Comparison of ENCODE assay signal across 9 cellular contexts in the genomic region with DNA sequence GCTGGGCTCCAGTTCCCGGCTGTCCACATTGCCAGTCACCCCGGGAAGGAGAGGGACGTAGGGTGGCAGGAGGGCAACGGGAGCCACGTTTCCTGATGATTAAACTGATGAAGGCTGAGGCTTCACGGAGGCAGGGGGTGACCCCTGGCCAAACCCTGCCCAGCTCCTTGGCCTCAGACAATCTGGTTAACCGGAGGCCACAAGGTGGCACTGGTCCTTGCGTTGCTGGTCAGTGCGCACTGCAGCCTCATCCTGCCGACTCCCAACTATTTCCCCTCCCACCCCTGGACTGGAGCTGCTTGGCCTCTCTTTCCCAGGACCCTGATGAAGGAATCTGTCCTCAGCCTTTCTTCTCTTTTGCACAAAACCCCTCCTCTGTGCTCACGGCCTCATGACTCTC.
A peak's percentile ranks its signal among the peaks of the same experiment; 100 is the strongest.
DNase-seq lines count a peak whose midpoint lies in the region; ATAC-seq, FAIRE-seq and TF ChIP-seq lines count a peak whose summit lies in the region.
"Had no signal": no experiment of that assay in that cellular context is flagged by ENCODE, and none has a peak within 500 bp of the region (broad histone marks: within the 10 kb centered on the region; RNA-seq: fewer than 3 reads in every experiment).

No MANE protein-coding gene starts in this region.

- no peak overlapping the region for H2BK12ac ChIP-seq in mesenchymal stem cell (ENCODE audit: low read length in 2 of 2)

- H3K27me3 Mint-ChIP-seq in naive thymus-derived CD8-positive, alpha-beta T cell = peaks cover 2 to 10% (median 8%) of the 10 kb centered on the region in 5 donors

- H2AFZ ChIP-seq in mesenchymal stem cell (ENCODE audit: low read depth, low read length) = no peak overlapping the region

- intact Hi-C loops in dorsolateral prefrontal cortex (cut with DNase I) = loop anchor here (2.0 kb wide), 1 partner anchor 44 kb away; no protein-coding TSS in a partner anchor

- no peak overlapping the region for H2AK5ac ChIP-seq in mesenchymal stem cell (ENCODE audit: low read length, severe bottlenecking)

- H4K8ac ChIP-seq in mesenchymal stem cell (ENCODE audit: low read length) = no peak overlapping the region

- H3K27me3 ChIP-seq in dorsolateral prefrontal cortex (no peaks in the 10 kb centered on the region), mesenchymal stem cell (ENCODE audit: control insufficient read depth in 1 of 2, insufficient read depth in 1 of 2, low read length in 2 of 2) (peaks cover 83 to 94% of the 10 kb centered on the region in 2 experiments)

- no peak overlapping the region for H2BK5ac ChIP-seq in mesenchymal stem cell (ENCODE audit: low read depth, low read length, poor library complexity, severe bottlenecking)

- H3K9me3 ChIP-seq in mesenchymal stem cell (ENCODE audit: control insufficient read depth, low read length) = no peaks in the 10 kb centered on the region

- H3K4me3 ChIP-seq in AG09309 (ENCODE audit: control insufficient read depth, low read depth, low read length) (no peak overlapping the region), dorsolateral prefrontal cortex (no peak overlapping the region), mesenchymal stem cell (ENCODE audit: insufficient read depth in 1 of 2, low read depth in 1 of 2, low read length in 2 of 2) (no peak overlapping the region)

- H3K4me2 ChIP-seq in mesenchymal stem cell (ENCODE audit: low read length, poor library complexity, severe bottlenecking) = no peak overlapping the region
- H3K4me2 ChIP-seq: KMS-11 had no signal

- no peaks in the 10 kb centered on the region for H3K36me3 Mint-ChIP-seq in naive thymus-derived CD8-positive, alpha-beta T cell

- no peak overlapping the region for H2BK120ac ChIP-seq in mesenchymal stem cell (ENCODE audit: low read depth, low read length)

- no peak overlapping the region for H3K4ac ChIP-seq in mesenchymal stem cell (ENCODE audit: low read depth in 1 of 2, low read length in 2 of 2)

- H3K79me1 ChIP-seq in mesenchymal stem cell (replicated peaks; ENCODE audit: low read length, poor library complexity, severe bottlenecking) = no peaks in the 10 kb centered on the region

- ATAC-seq in GM18909 (IDR thresholded peaks at IDR 0.05; ENCODE audit: poor library complexity, unreplicated experiment) = no peak
- no peak for ATAC-seq in naive thymus-derived CD8-positive, alpha-beta T cell

- no peaks in the 10 kb centered on the region for H3K9me3 Mint-ChIP-seq in naive thymus-derived CD8-positive, alpha-beta T cell

- POLR2A ChIA-PET in naive thymus-derived CD8-positive, alpha-beta T cell (lab: Charles Lee) = no interaction called here

- DNase-seq in AG09309 (ENCODE audit: low read depth) (no peak), LHCN-M2 (ENCODE audit: low read depth) (peak; percentile 25), dorsolateral prefrontal cortex (peak in 6 of 10 donors; percentile 47 to 74 (median 54)), mesenchymal stem cell (peak; percentile 63), GM19239 (ENCODE audit: insufficient read length, low spot score) (no peak), occipital lobe (lab: John Stamatoyannopoulos, UW) (no peak)
- no peak for DNase-seq in naive thymus-derived CD8-positive, alpha-beta T cell

- no peak overlapping the region for H3K4me3 Mint-ChIP-seq in naive thymus-derived CD8-positive, alpha-beta T cell

- H3K23ac ChIP-seq in mesenchymal stem cell (ENCODE audit: low read length in 2 of 2) = no peak overlapping the region

- H3K4me1 ChIP-seq in mesenchymal stem cell (ENCODE audit: control insufficient read depth, insufficient read depth, low read depth, low read length) = no peaks in the 10 kb centered on the region

- FAIRE-seq in GM19239 (lab: Jason Lieb, UNC) = no peak

- WGBS in mesenchymal stem cell = 42% methylated on average over 11 of the region's 11 CpGs

- no peak overlapping the region for H4K91ac ChIP-seq in mesenchymal stem cell (ENCODE audit: low read length)

- TF ChIP-seq CTCF in AG09309 (IDR thresholded peaks at IDR 0.05; ENCODE audit: control insufficient read depth, insufficient read depth, low read depth, low read length, missing control alignments) (peak; percentile 40), dorsolateral prefrontal cortex (IDR thresholded peaks at IDR 0.05 in 54 of 56, conservative IDR thresholded peaks at IDR 0.05 in 2 of 56; ENCODE audit: low read depth in 1 of 56, partially characterized antibody in 56 of 56) (peak; percentile 22 to 80 (median 64))

- H3K14ac ChIP-seq in mesenchymal stem cell (ENCODE audit: low read length in 2 of 2) = no peak overlapping the region

- H3K9ac ChIP-seq in mesenchymal stem cell (ENCODE audit: low read length) = no peak overlapping the region
- H3K9ac ChIP-seq: KMS-11 had no signal

- H3K18ac ChIP-seq in mesenchymal stem cell (ENCODE audit: low read depth in 1 of 2, low read length in 2 of 2) = no peak overlapping the region

- H3K36me3 ChIP-seq in mesenchymal stem cell (ENCODE audit: control insufficient read depth in 1 of 2, insufficient read depth in 2 of 2, low read depth in 1 of 2, low read length in 2 of 2) = no peaks in the 10 kb centered on the region

- no peaks in the 10 kb centered on the region for H3K4me1 Mint-ChIP-seq in naive thymus-derived CD8-positive, alpha-beta T cell

- H2BK15ac ChIP-seq in mesenchymal stem cell (ENCODE audit: low read depth, poor library complexity, severe bottlenecking) = no peak overlapping the region

- peak overlapping the region in 25 of 59 donors; percentile 1 to 66 (median 24) for H3K27ac ChIP-seq in dorsolateral prefrontal cortex
- H3K27ac ChIP-seq in mesenchymal stem cell (ENCODE audit: low read length, poor library complexity, severe bottlenecking) = no peak overlapping the region
- H3K27ac ChIP-seq: KMS-11 had no signal

- H3K27ac Mint-ChIP-seq in naive thymus-derived CD8-positive, alpha-beta T cell = peak overlapping the region in 1 of 10 donors; percentile 35

Comparison
In these comparisons a context has a peak if more than half of its experiments do, and no peak if none do; other contexts are left out.
1. DNase-seq: peak in LHCN-M2 (single experiment), dorsolateral prefrontal cortex (6 of 10) and mesenchymal stem cell (single experiment); none in AG09309 (single experiment), GM19239 (single experiment), naive thymus-derived CD8-positive, alpha-beta T cell (0 of 10) and occipital lobe (single experiment).